ENCODE assay signal across 26 cellular contexts in genomic region chr2:60995376-60995775, GRCh38. TPM values are rescaled to one million over a fixed set of nuclear protein-coding genes. Genes with fewer than 3 reads are reported as not detected.
DNase-seq lines count a peak whose midpoint lies in the region; ATAC-seq and TF ChIP-seq lines count a peak whose summit lies in the region.
"Had no signal": no experiment of that assay in that cellular context is flagged by ENCODE, and none has a peak within 500 bp of the region (broad histone marks: within the 10 kb centered on the region; RNA-seq: fewer than 3 reads in every experiment).

No MANE protein-coding gene starts in this region.

- peak overlapping the region; percentile 44 for H3K9ac ChIP-seq in Karpas-422 (ENCODE audit: low read length)
- H3K9ac ChIP-seq: GM23248 had no signal

- TF ChIP-seq CTCF in CD14-positive monocyte (IDR thresholded peaks at IDR 0.05) (no peak), spleen (IDR thresholded peaks at IDR 0.05 in 8 of 11, conservative IDR thresholded peaks at IDR 0.05 in 3 of 11) (no peak), suprapubic skin (IDR thresholded peaks at IDR 0.05) (no peak)

- DNase-seq in CD14-positive monocyte (ENCODE audit: low spot score) = no peak
- peak; percentile 89 for DNase-seq in Karpas-422
- no peak for DNase-seq in T-helper 17 cell
- DNase-seq in spleen = no peak
- no peak for DNase-seq in suprapubic skin (ENCODE audit: low spot score in 2 of 2)
- no peak for DNase-seq in NCI-H69 (lab: John Stamatoyannopoulos, UW)
- DNase-seq: CD8-positive, alpha-beta memory T cell; DMS 273 treated with DMSO at 0.1 percent for 48 hours; DMS79 treated with DMSO at 0.1 percent for 48 hours; GM23248; H7; KG1; MM.1S; NCI-H1048; NCI-H1417; NCI-H1694; NCI-H2029 treated with DMSO at 0.1 percent for 48 hours; NCI-H446 treated with DMSO at 0.1 percent for 48 hours; NCI-H526; PC-3; SJCRH30; T-helper 1 cell had no signal

- H3K36me3 ChIP-seq in Karpas-422 (ENCODE audit: insufficient read depth, low read length) = peaks cover 3% of the 10 kb centered on the region; the same call in 1 of the 2 replicates
- H3K36me3 ChIP-seq in spleen = no peaks in the 10 kb centered on the region
- no peaks in the 10 kb centered on the region for H3K36me3 ChIP-seq in suprapubic skin
- H3K36me3 ChIP-seq: SJCRH30 had no signal

- H3K4me3 Mint-ChIP-seq in CD14-positive monocyte (no peak overlapping the region), T-helper 17 cell (no peak overlapping the region)
- H3K4me3 Mint-ChIP-seq: CD8-positive, alpha-beta memory T cell had no signal

- H3K4me1 ChIP-seq in Karpas-422 (ENCODE audit: low read length) (peaks cover 61% of the 10 kb centered on the region), spleen (peaks cover 3 to 47% (median 15%) of the 10 kb centered on the region in 6 donors), suprapubic skin (peaks cover 4% of the 10 kb centered on the region)
- H3K4me1 ChIP-seq: A549, SJCRH30 had no signal

- intact Hi-C loops in CD14-positive monocyte (cut with micrococcal nuclease) (loop anchor here (5.0 to 10.0 kb wide), 3 partner anchors 68 to 111 kb away; partner anchors contain the start of gene REL (in 1 of the 2)), spleen (cut with DNase I; ENCODE audit: low total_unique reads) (loop anchor here (5.0 kb wide), 1 partner anchor 288 kb away; no protein-coding TSS in a partner anchor)

- peaks cover 5 to 12% of the 10 kb centered on the region in 2 donors for H3K36me3 Mint-ChIP-seq in CD14-positive monocyte
- no peaks in the 10 kb centered on the region for H3K36me3 Mint-ChIP-seq in T-helper 17 cell (ENCODE audit: low read depth)

- no peaks in the 10 kb centered on the region for H4K20me1 ChIP-seq in Karpas-422 (ENCODE audit: insufficient read depth, low read depth, low read length)

- 64 to 72% (median 66%) methylated on average over 4 of the region's 4 CpGs for WGBS in spleen, 5 donors
- 90% methylated on average over 4 of the region's 4 CpGs for WGBS in suprapubic skin

- H3K9me3 Mint-ChIP-seq in CD14-positive monocyte = peaks cover 0 to 17% (median 11%) of the 10 kb centered on the region in 7 donors

- H3K4me2 ChIP-seq in Karpas-422 (ENCODE audit: low read depth, low read length, poor library complexity, severe bottlenecking) = peak overlapping the region; percentile 63
- H3K4me2 ChIP-seq: A549 had no signal

- no peaks in the 10 kb centered on the region for H3K79me2 ChIP-seq in Karpas-422 (ENCODE audit: low read length)

- H3K27ac Mint-ChIP-seq in CD14-positive monocyte (peak overlapping the region in 4 of 7 donors; percentile 3 to 72 (median 34)), T-helper 17 cell (peak overlapping the region; percentile 60)

- H3K4me1 Mint-ChIP-seq in CD14-positive monocyte = peaks cover 31% of the 10 kb centered on the region
- H3K4me1 Mint-ChIP-seq in T-helper 17 cell = peaks cover 4% of the 10 kb centered on the region

- H3K27ac ChIP-seq in Karpas-422 (ENCODE audit: low read length) (peak overlapping the region; percentile 91), spleen (peak overlapping the region in 5 of 8 donors; percentile 23 to 56 (median 39)), suprapubic skin (no peak overlapping the region)
- H3K27ac ChIP-seq: A549, C4-2B, GM23248, SJCRH30 had no signal

- H3K9me3 ChIP-seq in Karpas-422 (ENCODE audit: low read length) (peaks cover 12% of the 10 kb centered on the region), T-helper 17 cell (ENCODE audit: control insufficient read depth, low read length, poor library complexity, severe bottlenecking) (no peaks in the 10 kb centered on the region), spleen (peaks cover 0 to 15% (median 12%) of the 10 kb centered on the region in 8 donors), suprapubic skin (no peaks in the 10 kb centered on the region)

- TF ChIP-seq EP300 in suprapubic skin (IDR thresholded peaks at IDR 0.05) = no peak

- ATAC-seq in T-helper 17 cell = no peak
- ATAC-seq in GM19467 (IDR thresholded peaks at IDR 0.05; ENCODE audit: unreplicated experiment) = no peak
- ATAC-seq: A549, PC-3, Right ventricle myocardium inferior had no signal

- H3K9me2 ChIP-seq in Karpas-422 (replicated peaks; ENCODE audit: insufficient read depth, low read length) = no peaks in the 10 kb centered on the region

- H3K27me3 Mint-ChIP-seq in CD14-positive monocyte (ENCODE audit: low read depth in 3 of 3) (peaks cover 0 to 4% (median 0%) of the 10 kb centered on the region in 3 donors), T-helper 17 cell (no peaks in the 10 kb centered on the region)
- H3K27me3 Mint-ChIP-seq: CD8-positive, alpha-beta memory T cell had no signal

- H3K4me3 ChIP-seq in Karpas-422 (ENCODE audit: low read length) (peak overlapping the region; percentile 5; the same call in 1 of the 2 replicates), spleen (no peak overlapping the region), suprapubic skin (no peak overlapping the region)
- H3K4me3 ChIP-seq: A549, GM23248, SJCRH30 had no signal

- H2AFZ ChIP-seq in Karpas-422 (ENCODE audit: low read length) = peak overlapping the region; percentile 31
- H2AFZ ChIP-seq: GM23248 had no signal

- H3K27me3 ChIP-seq in Karpas-422 (ENCODE audit: low read length) = no peaks in the 10 kb centered on the region
- H3K27me3 ChIP-seq in spleen (replicated peaks in 1 of 7) = no peaks in the 10 kb centered on the region
- H3K27me3 ChIP-seq in suprapubic skin = no peaks in the 10 kb centered on the region
- H3K27me3 ChIP-seq: SJCRH30 had no signal

- TF ChIP-seq POLR2A in spleen (IDR thresholded peaks at IDR 0.05) = no peak
- no peak for TF ChIP-seq POLR2A in suprapubic skin (IDR thresholded peaks at IDR 0.05)

RNA-seq across cellular contexts. Expression of gene PEX13, which starts 22.1 kb away (rescaled TPM):
- 1 to 10 TPM; 4.8 to 5.7 TPM for polyA plus RNA-seq in CD14-positive monocyte
- 17.4 and 32.6 TPM in 2 replicates for total RNA-seq in Karpas-422 (2014; rRNA removed; shearing (Covaris generic); ENCODE audit: low replicate concordance)
- total RNA-seq in T-helper 17 cell = 10 to 100 TPM; 10.8 to 15.1 TPM
- 10 to 100 TPM; 15.0 to 28.4 (median 20.6) TPM for total RNA-seq in spleen
- polyA plus RNA-seq in spleen = 1 to 10 TPM; 4.5 to 6.4 (median 6.1) TPM
- 10 to 100 TPM; 29.5 to 39.2 (median 34.8) TPM for total RNA-seq in suprapubic skin

RNA-seq across cellular contexts. Expression of gene PUS10, which starts 22.7 kb away (rescaled TPM):
- polyA plus RNA-seq in CD14-positive monocyte = 1 to 10 TPM; 2.8 to 3.0 TPM
- 11.8 and 18.8 TPM in 2 replicates for total RNA-seq in Karpas-422 (2014; rRNA removed; shearing (Covaris generic); ENCODE audit: low replicate concordance)
- total RNA-seq in T-helper 17 cell = 1 to 10 TPM; 3.2 to 4.2 TPM
- total RNA-seq in spleen = 10 to 100 TPM in 3 of 7 donors, 1 to 10 TPM in 4; 6.0 to 12.6 (median 8.6) TPM
- 1 to 10 TPM; 3.5 to 4.6 (median 4.3) TPM for polyA plus RNA-seq in spleen
- total RNA-seq in suprapubic skin = 10 to 100 TPM in 1 of 4 donors, 1 to 10 TPM in 3; 3.3 to 14.0 (median 6.6) TPM
